In the genomic region with DNA sequence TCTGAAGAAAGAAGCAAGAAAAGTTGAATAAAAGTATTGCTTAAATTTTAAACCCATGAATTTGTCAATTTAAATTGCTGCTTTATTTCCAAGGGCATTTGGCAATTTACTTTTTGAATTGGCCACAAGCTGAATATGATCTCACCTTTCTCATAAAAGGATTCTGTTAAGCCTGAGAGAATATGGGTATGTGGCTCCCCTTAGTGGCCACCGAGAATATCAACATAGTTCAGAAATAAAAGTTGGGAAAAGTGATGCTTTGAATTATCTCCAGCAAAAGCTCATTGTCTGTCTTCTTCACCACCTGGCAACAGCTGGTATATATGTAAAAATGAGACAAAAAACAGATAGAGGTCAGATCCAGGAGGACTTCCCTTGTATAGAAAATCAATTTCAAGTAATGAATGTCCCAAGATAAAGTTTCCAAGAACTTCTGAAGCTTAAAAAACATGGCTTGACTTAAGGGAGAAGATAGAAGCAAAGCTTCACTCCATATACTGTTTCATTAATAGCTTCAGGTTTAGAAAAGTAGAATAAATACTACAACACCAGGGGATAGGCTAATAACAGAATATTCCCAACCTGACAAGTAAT, we compare ENCODE assay signal across 8 cellular contexts.
A peak's percentile ranks its signal among the peaks of the same experiment; 100 is the strongest.
DNase-seq lines count a peak whose midpoint lies in the region; ATAC-seq and TF ChIP-seq lines count a peak whose summit lies in the region.

No MANE protein-coding gene starts in this region.

- no peak overlapping the region for H2AK5ac ChIP-seq in H9 (ENCODE audit: insufficient read length, low read length)

- ATAC-seq in stimulated activated naive CD8-positive, alpha-beta T cell treated with anti-CD3 and anti-CD28 coated beads, Interleukin-15, amount 100 ng/mL, for 72 hours: no peak

- no peak overlapping the region for H2BK120ac ChIP-seq in H9 (ENCODE audit: low read depth, low read length, poor library complexity, severe bottlenecking)

- no peak overlapping the region for H3T11ph ChIP-seq in H9 (ENCODE audit: low read length)

- H2AFZ ChIP-seq in H9 (ENCODE audit: low read length): no peak overlapping the region

- H3K4me2 ChIP-seq in H9 (ENCODE audit: insufficient read depth, insufficient read length, low read length): no peak overlapping the region

- H3K4me3 ChIP-seq in adrenal gland (no peak overlapping the region), kidney epithelial cell (ENCODE audit: low read depth, low read length) (no peak overlapping the region)

- no peak overlapping the region for H4K91ac ChIP-seq in H9 (ENCODE audit: insufficient read length, low read depth, low read length)

- H3K27ac Mint-ChIP-seq in activated CD4-positive, alpha-beta T cell treated with anti-CD3 and anti-CD28 coated beads, Interleukin-2, amount 10 ng/mL, durations not matched to agents 24 days and 14 days: no peak overlapping the region
- no peak overlapping the region for H3K27ac Mint-ChIP-seq in H9
- no peak overlapping the region for H3K27ac Mint-ChIP-seq in stimulated activated naive CD8-positive, alpha-beta T cell treated with anti-CD3 and anti-CD28 coated beads, Interleukin-15, amount 100 ng/mL, for 72 hours

- H3K56ac ChIP-seq in H9 (ENCODE audit: insufficient read length, low read depth, low read length): no peak overlapping the region

- no peak overlapping the region for H3K9ac ChIP-seq in H9 (ENCODE audit: extremely low read depth, insufficient read length, low read length)

- no peak overlapping the region for H3K14ac ChIP-seq in H9 (ENCODE audit: insufficient read depth, low read length)

- TF ChIP-seq CTCF in H9 (conservative IDR thresholded peaks at IDR 0.05): peak; percentile 81
- TF ChIP-seq CTCF in adrenal gland (IDR thresholded peaks at IDR 0.05): peak; percentile 40 to 70 (median 61)
- TF ChIP-seq CTCF in kidney epithelial cell (IDR thresholded peaks at IDR 0.05; ENCODE audit: insufficient read depth, low read length, poor library complexity, severe bottlenecking): peak; percentile 65

- no peak overlapping the region for H4K5ac ChIP-seq in H9 (ENCODE audit: insufficient read length, low read depth, low read length)

- H3K9me3 Mint-ChIP-seq in activated CD4-positive, alpha-beta T cell treated with anti-CD3 and anti-CD28 coated beads, Interleukin-2, amount 10 ng/mL, durations not matched to agents 24 days and 14 days: no peaks in the 10 kb centered on the region
- H3K9me3 Mint-ChIP-seq in H9: no peaks in the 10 kb centered on the region
- H3K9me3 Mint-ChIP-seq in stimulated activated naive CD8-positive, alpha-beta T cell treated with anti-CD3 and anti-CD28 coated beads, Interleukin-15, amount 100 ng/mL, for 72 hours: no peaks in the 10 kb centered on the region

- H2BK12ac ChIP-seq in H9 (ENCODE audit: insufficient read length, low read depth, low read length): no peak overlapping the region

- peak; percentile 64 for DNase-seq in activated CD4-positive, alpha-beta T cell treated with anti-CD3 and anti-CD28 coated beads, Interleukin-2, amount 10 ng/mL, durations not matched to agents 24 days and 14 days
- no peak for DNase-seq in activated CD4-positive, alpha-beta T cell treated with anti-CD3 and anti-CD28 coated beads for 4 hours
- DNase-seq in H9: no peak
- DNase-seq in NAMALWA (ENCODE audit: low spot score): peak; percentile 66
- peak; percentile 15 to 55 (median 32) for DNase-seq in adrenal gland
- no peak for DNase-seq in kidney epithelial cell (ENCODE audit: low read depth)
- no peak for DNase-seq in stimulated activated naive CD8-positive, alpha-beta T cell treated with anti-CD3 and anti-CD28 coated beads, Interleukin-15, amount 100 ng/mL, for 72 hours
- no peak for DNase-seq in ecto neural progenitor cell (ENCODE audit: low spot score)

- no peak overlapping the region for H4K8ac ChIP-seq in H9 (replicated peaks; ENCODE audit: insufficient read length, low read depth, low read length)

- H2BK15ac ChIP-seq in H9 (ENCODE audit: low read depth, low read length): no peak overlapping the region

- no peaks in the 10 kb centered on the region for H3K27me3 Mint-ChIP-seq in activated CD4-positive, alpha-beta T cell treated with anti-CD3 and anti-CD28 coated beads, Interleukin-2, amount 10 ng/mL, durations not matched to agents 24 days and 14 days
- no peaks in the 10 kb centered on the region for H3K27me3 Mint-ChIP-seq in H9 (ENCODE audit: low read depth)
- H3K27me3 Mint-ChIP-seq in stimulated activated naive CD8-positive, alpha-beta T cell treated with anti-CD3 and anti-CD28 coated beads, Interleukin-15, amount 100 ng/mL, for 72 hours: no peaks in the 10 kb centered on the region

- H3K36me3 ChIP-seq in adrenal gland (replicated peaks in 1 of 2) (no peaks in the 10 kb centered on the region), kidney epithelial cell (ENCODE audit: control insufficient read depth, insufficient read depth, low read length) (no peaks in the 10 kb centered on the region)

- H3K36me3 Mint-ChIP-seq in activated CD4-positive, alpha-beta T cell treated with anti-CD3 and anti-CD28 coated beads, Interleukin-2, amount 10 ng/mL, durations not matched to agents 24 days and 14 days (ENCODE audit: low read depth): no peaks in the 10 kb centered on the region
- no peaks in the 10 kb centered on the region for H3K36me3 Mint-ChIP-seq in H9 (ENCODE audit: insufficient read depth in 1 of 3, low read depth in 3 of 3)

- no peak for TF ChIP-seq POLR2A in adrenal gland (IDR thresholded peaks at IDR 0.05)

- no peaks in the 10 kb centered on the region for H3K23me2 ChIP-seq in H9 (ENCODE audit: insufficient read length, low read depth, low read length, poor library complexity, severe bottlenecking)

- H3K4me1 ChIP-seq in H9 (ENCODE audit: insufficient read depth, low read length): no peaks in the 10 kb centered on the region
- no peaks in the 10 kb centered on the region for H3K4me1 ChIP-seq in adrenal gland (replicated peaks in 1 of 2)

- H2BK5ac ChIP-seq in H9 (ENCODE audit: insufficient read length, low read length): no peak overlapping the region

- no peak overlapping the region for H3K27ac ChIP-seq in H9 (ENCODE audit: insufficient read length, low read depth, low read length)
- H3K27ac ChIP-seq in adrenal gland: no peak overlapping the region

- H3K4me1 Mint-ChIP-seq in activated CD4-positive, alpha-beta T cell treated with anti-CD3 and anti-CD28 coated beads, Interleukin-2, amount 10 ng/mL, durations not matched to agents 24 days and 14 days: no peaks in the 10 kb centered on the region
- H3K4me1 Mint-ChIP-seq in H9: no peaks in the 10 kb centered on the region
- H3K4me1 Mint-ChIP-seq in stimulated activated naive CD8-positive, alpha-beta T cell treated with anti-CD3 and anti-CD28 coated beads, Interleukin-15, amount 100 ng/mL, for 72 hours: no peaks in the 10 kb centered on the region

- no peak overlapping the region for H2BK20ac ChIP-seq in H9 (ENCODE audit: low read depth, low read length, poor library complexity, severe bottlenecking)

- H3K4ac ChIP-seq in H9 (ENCODE audit: low read depth, low read length): no peak overlapping the region

- H3K79me1 ChIP-seq in H9 (ENCODE audit: insufficient read depth, low read depth, low read length, poor library complexity, severe bottlenecking): no peaks in the 10 kb centered on the region

- H3K18ac ChIP-seq in H9 (ENCODE audit: insufficient read length, low read depth, low read length): no peak overlapping the region

- H3K79me2 ChIP-seq in H9 (ENCODE audit: insufficient read depth, low read length): no peaks in the 10 kb centered on the region

- WGBS in H9 (ENCODE audit: extremely low coverage, insufficient read length, low lambda C conversion rate): no CpG with 5 or more reads among the region's 1 CpG
- 0% methylated on average over 1 of the region's 1 CpG for WGBS in adrenal gland, 4 donors

- H3K9me3 ChIP-seq in H9 (ENCODE audit: control insufficient read depth, low read depth, low read length): no peaks in the 10 kb centered on the region
- H3K9me3 ChIP-seq in adrenal gland (replicated peaks in 1 of 3): no peaks in the 10 kb centered on the region

- no peaks in the 10 kb centered on the region for H4K20me1 ChIP-seq in H9 (ENCODE audit: control insufficient read depth, insufficient read depth, insufficient read length)

- no peak overlapping the region for H3K23ac ChIP-seq in H9 (ENCODE audit: insufficient read length, low read depth, low read length)

- H3K27me3 ChIP-seq in H9 (ENCODE audit: insufficient read depth, low read length) (no peaks in the 10 kb centered on the region), adrenal gland (no peaks in the 10 kb centered on the region), kidney epithelial cell (ENCODE audit: control insufficient read depth, insufficient read depth, low read length) (no peaks in the 10 kb centered on the region)

- intact Hi-C loops in activated CD4-positive, alpha-beta T cell treated with anti-CD3 and anti-CD28 coated beads, Interleukin-2, amount 10 ng/mL, durations not matched to agents 24 days and 14 days (cut with micrococcal nuclease): loop anchor here (5.0 kb wide), 1 partner anchor 212 kb away; no protein-coding TSS in a partner anchor
- intact Hi-C loops in adrenal gland (cut with DNase I): loop anchor here in 1 of 2 donors (5.0 kb wide), 1 partner anchor 212 kb away; no protein-coding TSS in a partner anchor

- no peak overlapping the region for H3K4me3 Mint-ChIP-seq in activated CD4-positive, alpha-beta T cell treated with anti-CD3 and anti-CD28 coated beads, Interleukin-2, amount 10 ng/mL, durations not matched to agents 24 days and 14 days
- no peak overlapping the region for H3K4me3 Mint-ChIP-seq in H9
- H3K4me3 Mint-ChIP-seq in stimulated activated naive CD8-positive, alpha-beta T cell treated with anti-CD3 and anti-CD28 coated beads, Interleukin-15, amount 100 ng/mL, for 72 hours: no peak overlapping the region

Comparison
In these comparisons a context has a peak if more than half of its experiments do, and no peak if none do; other contexts are left out.
1. DNase-seq: peak in activated CD4-positive, alpha-beta T cell treated with anti-CD3 and anti-CD28 coated beads, Interleukin-2, amount 10 ng/mL, durations not matched to agents 24 days and 14 days (single experiment), NAMALWA (single experiment) and adrenal gland (7 of 7); none in activated CD4-positive, alpha-beta T cell treated with anti-CD3 and anti-CD28 coated beads for 4 hours (0 of 2), H9 (single experiment), kidney epithelial cell (single experiment), stimulated activated naive CD8-positive, alpha-beta T cell treated with anti-CD3 and anti-CD28 coated beads, Interleukin-15, amount 100 ng/mL, for 72 hours (0 of 2) and ecto neural progenitor cell (single experiment).
2. Peak in every context shown above with its lines, with median percentiles within 50 percentile points of each other: CTCF ChIP-seq.